ENCODE assay signal across 15 cellular contexts in the genomic region with DNA sequence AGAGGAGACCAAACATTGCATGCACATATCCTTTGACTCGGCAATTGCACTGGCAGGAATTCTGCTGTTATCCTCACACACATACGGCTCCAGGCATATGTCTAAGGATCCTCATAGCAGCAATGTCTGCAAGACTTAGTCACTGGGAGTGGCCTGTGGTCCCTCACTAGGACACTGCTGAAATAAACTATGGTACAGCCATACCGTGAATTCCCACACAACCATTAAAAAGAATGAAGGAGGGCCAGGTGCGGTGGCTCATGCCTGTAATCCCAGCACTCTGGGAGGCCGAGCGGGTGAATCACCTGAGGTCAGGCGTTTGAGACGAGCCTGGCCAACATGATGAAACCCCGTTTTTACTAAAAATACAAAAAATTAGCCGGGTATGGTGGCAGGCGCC.
A peak's percentile ranks its signal among the peaks of the same experiment; 100 is the strongest.
DNase-seq lines count a peak whose midpoint lies in the region; ATAC-seq, FAIRE-seq and TF ChIP-seq lines count a peak whose summit lies in the region.
"Had no signal": no experiment of that assay in that cellular context is flagged by ENCODE, and none has a peak within 500 bp of the region (broad histone marks: within the 10 kb centered on the region; RNA-seq: fewer than 3 reads in every experiment).

No MANE protein-coding gene starts in this region.

- H3K4me3 ChIP-seq in BLaER1 (no peak overlapping the region), IMR-90 (ENCODE audit: insufficient read depth, low read depth, low read length) (no peak overlapping the region), cardiac fibroblast (replicated peaks in 1 of 2; ENCODE audit: low read depth in 2 of 2, low read length in 2 of 2) (no peak overlapping the region), pancreas (no peak overlapping the region)
- no peak overlapping the region for H3K4me3 ChIP-seq in naive thymus-derived CD4-positive, alpha-beta T cell (ENCODE audit: low read length)
- no peak overlapping the region for H3K4me3 ChIP-seq in CD8-positive, alpha-beta memory T cell (ENCODE audit: low read length)
- H3K4me3 ChIP-seq: esophagus muscularis mucosa, transverse colon had no signal

- H3K23ac ChIP-seq in IMR-90 (ENCODE audit: low read depth, low read length): peak overlapping the region; percentile 61; the same call in 1 of the 2 replicates

- FAIRE-seq in pancreas (lab: Jason Lieb, UNC): no peak
- FAIRE-seq: HepG2 had no signal

- H3K79me1 ChIP-seq in IMR-90 (ENCODE audit: low read depth in 1 of 2, low read length in 2 of 2): peaks cover 0 to 22% of the 10 kb centered on the region in 2 experiments; a peak in 1 of 4 replicates

- dilution Hi-C loops in IMR-90 (cut with HindIII; ENCODE audit: low sequenced_read_pairs, unreplicated experiment): no loop called here

- H3K27ac Mint-ChIP-seq in naive thymus-derived CD4-positive, alpha-beta T cell: peak overlapping the region in 6 of 9 donors; percentile 20 to 97 (median 68)
- peak overlapping the region in 4 of 8 donors; percentile 45 to 83 (median 63) for H3K27ac Mint-ChIP-seq in CD8-positive, alpha-beta memory T cell

- H2AK5ac ChIP-seq in IMR-90 (ENCODE audit: low read depth, low read length): no peak overlapping the region

- peak overlapping the region; percentile 89 for H4K91ac ChIP-seq in IMR-90 (ENCODE audit: insufficient read depth, low read depth, low read length)

- H3K36me3 ChIP-seq in BLaER1: no peaks in the 10 kb centered on the region; the same call in 1 of the 2 replicates
- H3K36me3 ChIP-seq in IMR-90 (ENCODE audit: control insufficient read depth, insufficient read depth, low read length): no peaks in the 10 kb centered on the region
- no peaks in the 10 kb centered on the region for H3K36me3 ChIP-seq in naive thymus-derived CD4-positive, alpha-beta T cell (ENCODE audit: control insufficient read depth in 2 of 3, insufficient read depth in 3 of 3, low read length in 3 of 3)
- H3K36me3 ChIP-seq in pancreas: no peaks in the 10 kb centered on the region
- no peaks in the 10 kb centered on the region for H3K36me3 ChIP-seq in CD8-positive, alpha-beta memory T cell (ENCODE audit: insufficient read depth, low read length)
- H3K36me3 ChIP-seq: esophagus muscularis mucosa, transverse colon had no signal

- no peak overlapping the region; the same call in 1 of the 2 replicates for H3K56ac ChIP-seq in IMR-90 (ENCODE audit: extremely low read depth, insufficient read depth, low read length)

- H3K9me3 ChIP-seq in BLaER1 (peaks cover 8% of the 10 kb centered on the region), IMR-90 (ENCODE audit: control insufficient read depth, insufficient read depth, low read length) (no peaks in the 10 kb centered on the region), pancreas (no peaks in the 10 kb centered on the region)
- no peaks in the 10 kb centered on the region for H3K9me3 ChIP-seq in naive thymus-derived CD4-positive, alpha-beta T cell (ENCODE audit: control insufficient read depth in 2 of 3, low read length in 3 of 3)
- no peaks in the 10 kb centered on the region for H3K9me3 ChIP-seq in CD8-positive, alpha-beta memory T cell (ENCODE audit: low read length)
- H3K9me3 ChIP-seq: esophagus muscularis mucosa, transverse colon had no signal

- H3K27me3 Mint-ChIP-seq in naive thymus-derived CD4-positive, alpha-beta T cell: no peaks in the 10 kb centered on the region
- no peaks in the 10 kb centered on the region for H3K27me3 Mint-ChIP-seq in CD8-positive, alpha-beta memory T cell

- H2BK15ac ChIP-seq in IMR-90 (ENCODE audit: low read depth, low read length): no peak overlapping the region

- intact Hi-C loops in IMR-90 (cut with micrococcal nuclease): loop anchor here (5.0 to 10.0 kb wide), 3 partner anchors 143 to 440 kb away; no protein-coding TSS in a partner anchor
- intact Hi-C loops in naive thymus-derived CD4-positive, alpha-beta T cell (cut with micrococcal nuclease): loop anchor here (5.0 to 10.0 kb wide), 4 partner anchors 63 to 443 kb away; no protein-coding TSS in a partner anchor
- intact Hi-C loops in pancreas (cut with DNase I): no loop called here

- H3K4me3 Mint-ChIP-seq in naive thymus-derived CD4-positive, alpha-beta T cell: no peak overlapping the region
- H3K4me3 Mint-ChIP-seq in CD8-positive, alpha-beta memory T cell: no peak overlapping the region

- peak overlapping the region; percentile 83 for H2BK120ac ChIP-seq in IMR-90 (ENCODE audit: low read depth, low read length)

- H3K27me3 ChIP-seq in BLaER1 (no peaks in the 10 kb centered on the region), IMR-90 (ENCODE audit: control insufficient read depth, insufficient read depth, low read length) (no peaks in the 10 kb centered on the region), pancreas (no peaks in the 10 kb centered on the region)
- H3K27me3 ChIP-seq in naive thymus-derived CD4-positive, alpha-beta T cell (ENCODE audit: control insufficient read depth in 2 of 2, insufficient read depth in 2 of 2, low read length in 2 of 2): no peaks in the 10 kb centered on the region
- no peaks in the 10 kb centered on the region for H3K27me3 ChIP-seq in CD8-positive, alpha-beta memory T cell (ENCODE audit: insufficient read depth, low read length, poor library complexity, severe bottlenecking)
- H3K27me3 ChIP-seq: esophagus muscularis mucosa, transverse colon had no signal

- DNase-seq in IMR-90: peak; percentile 92
- DNase-seq in cardiac fibroblast (ENCODE audit: low read depth in 2 of 2): peak; percentile 52 to 93
- no peak for DNase-seq in naive thymus-derived CD4-positive, alpha-beta T cell
- DNase-seq in pancreas: no peak
- DNase-seq in hypothalamus (lab: John Stamatoyannopoulos, UW): no peak
- no peak for DNase-seq in CD8-positive, alpha-beta memory T cell
- DNase-seq: activated naive CD4-positive, alpha-beta T cell treated with Interleukin-2 at 50 U/mL for 16 hours; DMS53; NCI-H446; stimulated activated CD4-positive, alpha-beta T cell treated with anti-CD3 and anti-CD28 coated beads, Interleukin-1b, Interleukin-23, amount 100 ng/mL, for 48 hours; transverse colon had no signal

- H4K5ac ChIP-seq in IMR-90 (ENCODE audit: low read depth, low read length): no peak overlapping the region

- peak; percentile 23; the same call in 1 of the 2 replicates for TF ChIP-seq RAD21 in IMR-90 (IDR thresholded peaks at IDR 0.05; ENCODE audit: low read length)

- no peaks in the 10 kb centered on the region for H4K20me1 ChIP-seq in BLaER1
- no peaks in the 10 kb centered on the region for H4K20me1 ChIP-seq in IMR-90 (ENCODE audit: insufficient read depth, low read length)

- ATAC-seq in IMR-90 (ENCODE audit: low read depth) (peak; percentile 76), HG03095 (IDR thresholded peaks at IDR 0.05; ENCODE audit: unreplicated experiment) (no peak), pancreas (no peak)
- ATAC-seq in naive thymus-derived CD4-positive, alpha-beta T cell: no peak
- ATAC-seq: HepG2 had no signal

- H3K4me1 Mint-ChIP-seq in naive thymus-derived CD4-positive, alpha-beta T cell: peaks cover 32 to 56% (median 45%) of the 10 kb centered on the region in 7 donors
- peaks cover 43 to 49% (median 44%) of the 10 kb centered on the region in 3 donors for H3K4me1 Mint-ChIP-seq in CD8-positive, alpha-beta memory T cell

- H3K4me2 ChIP-seq in BLaER1 (peak overlapping the region; percentile 33), IMR-90 (ENCODE audit: low read depth, low read length) (no peak overlapping the region)

- peak overlapping the region; percentile 58 for H2AFZ ChIP-seq in IMR-90 (replicated peaks; ENCODE audit: low read length, poor library complexity)

- peak overlapping the region; percentile 76 for H3K4ac ChIP-seq in IMR-90 (ENCODE audit: low read depth, low read length)

- H3K36me3 Mint-ChIP-seq in naive thymus-derived CD4-positive, alpha-beta T cell: no peaks in the 10 kb centered on the region
- H3K36me3 Mint-ChIP-seq in CD8-positive, alpha-beta memory T cell: no peaks in the 10 kb centered on the region

- no CpG with 5 or more reads among the region's 11 CpGs for WGBS in IMR-90 (ENCODE audit: extremely low coverage in 2 of 2, insufficient read length in 1 of 2), 2 experiments
- WGBS in pancreas, 2 donors: 86 to 89% methylated on average over 11 of the region's 11 CpGs

- H4K8ac ChIP-seq in IMR-90 (ENCODE audit: low read depth in 2 of 2, low read length in 2 of 2): peak overlapping the region in 1 of 2 experiments; percentile 55; a peak in 1 of 4 replicates

- H2BK20ac ChIP-seq in IMR-90 (ENCODE audit: low read depth, low read length): peak overlapping the region; percentile 75

- no peak overlapping the region for H3K9ac ChIP-seq in BLaER1
- no peak overlapping the region for H3K9ac ChIP-seq in IMR-90 (ENCODE audit: low read depth, low read length)

- H3K9me1 ChIP-seq in IMR-90 (ENCODE audit: insufficient read depth, low read length): peaks cover 33% of the 10 kb centered on the region

- no peaks in the 10 kb centered on the region for H3K9me3 Mint-ChIP-seq in naive thymus-derived CD4-positive, alpha-beta T cell
- H3K9me3 Mint-ChIP-seq in CD8-positive, alpha-beta memory T cell: no peaks in the 10 kb centered on the region

- TF ChIP-seq CTCF in IMR-90 (conservative IDR thresholded peaks at IDR 0.05; ENCODE audit: low read depth, low read length) (no peak), cardiac fibroblast (IDR thresholded peaks at IDR 0.05; ENCODE audit: low read depth, low read length) (no peak), pancreas (IDR thresholded peaks at IDR 0.05) (no peak)

- CTCF ChIA-PET in IMR-90 (lab: Yijun Ruan, JAX): interaction anchor here (0.7 kb wide), 1 partner anchor 98 kb away, joined by 3 read pairs; no protein-coding TSS in a partner anchor
- CTCF ChIA-PET in naive thymus-derived CD4-positive, alpha-beta T cell (lab: Charles Lee): no interaction called here
- CTCF ChIA-PET in CD8-positive, alpha-beta memory T cell (lab: Charles Lee): interaction anchor here (1.1 to 1.4 kb wide), 2 partner anchors 52 to 93 kb away, joined by 3 to 4 read pairs; no protein-coding TSS in a partner anchor

- POLR2A ChIA-PET in IMR-90 (lab: Charles Lee; ENCODE audit: unreplicated experiment): no interaction called here
- POLR2A ChIA-PET in naive thymus-derived CD4-positive, alpha-beta T cell (lab: Charles Lee): interaction anchor here (0.7 to 1.5 kb wide), 2 partner anchors 103 to 105 kb away, joined by 3 read pairs; partner anchors contain the start of gene ZFP36L1
- POLR2A ChIA-PET in CD8-positive, alpha-beta memory T cell (lab: Charles Lee): interaction anchor here (0.5 kb wide), 1 partner anchor 204 kb away, joined by 3 read pairs; no protein-coding TSS in a partner anchor

- TF ChIP-seq POLR2A in IMR-90 (IDR thresholded peaks at IDR 0.05; ENCODE audit: low read depth, low read length): no peak

- no peak overlapping the region for H3K27ac ChIP-seq in BLaER1
- no peak overlapping the region; the same call in 1 of the 2 replicates for H3K27ac ChIP-seq in IMR-90 (ENCODE audit: insufficient read depth, low read length)
- H3K27ac ChIP-seq in naive thymus-derived CD4-positive, alpha-beta T cell (ENCODE audit: low read depth, low read length): no peak overlapping the region
- no peak overlapping the region for H3K27ac ChIP-seq in pancreas
- no peak overlapping the region for H3K27ac ChIP-seq in CD8-positive, alpha-beta memory T cell (ENCODE audit: low read depth, low read length)

- no TSS peak for BruUV-seq in IMR-90 (replicated peaks; lab: Mats Ljungman, UMichigan)

- in situ Hi-C loops in IMR-90 (cut with MboI; ENCODE audit: low sequenced_read_pairs): no loop called here

- no peak overlapping the region for H3K14ac ChIP-seq in IMR-90 (replicated peaks; ENCODE audit: low read depth, low read length)

- peak overlapping the region; percentile 56 for H2BK5ac ChIP-seq in IMR-90 (ENCODE audit: low read depth, low read length, poor library complexity, severe bottlenecking)

- no peak overlapping the region for H2AK9ac ChIP-seq in IMR-90 (replicated peaks; ENCODE audit: low read depth, low read length, poor library complexity)

- H3K18ac ChIP-seq in IMR-90 (ENCODE audit: low read depth, low read length): no peak overlapping the region

- H3K4me1 ChIP-seq in BLaER1 (peaks cover 94% of the 10 kb centered on the region), IMR-90 (ENCODE audit: control insufficient read depth, insufficient read depth, low read length) (peaks cover 37% of the 10 kb centered on the region), pancreas (peaks cover 0 to 21% (median 0%) of the 10 kb centered on the region in 3 donors)
- peaks cover 35% of the 10 kb centered on the region in 2 donors for H3K4me1 ChIP-seq in naive thymus-derived CD4-positive, alpha-beta T cell (ENCODE audit: control insufficient read depth in 2 of 2, insufficient read depth in 2 of 2, low read length in 2 of 2)
- H3K4me1 ChIP-seq in CD8-positive, alpha-beta memory T cell (ENCODE audit: insufficient read depth, low read length): peaks cover 35% of the 10 kb centered on the region

Comparison
In these comparisons a context has a peak if more than half of its experiments do, and no peak if none do; other contexts are left out.
1. DNase-seq: peak in IMR-90 (single experiment) and cardiac fibroblast (2 of 2); none in naive thymus-derived CD4-positive, alpha-beta T cell (0 of 9), pancreas (0 of 6), hypothalamus (0 of 51) and CD8-positive, alpha-beta memory T cell (0 of 5).
2. intact Hi-C loops: an anchor here in IMR-90 (5.0 to 10.0 kb wide) and naive thymus-derived CD4-positive, alpha-beta T cell (5.0 to 10.0 kb wide); none called in pancreas.